Comparison of ENCODE assay signal across 24 cellular contexts in genomic region chr6:169988769-169989550, GRCh38.
DNase-seq lines count a peak whose midpoint lies in the region; ATAC-seq and TF ChIP-seq lines count a peak whose summit lies in the region.
"Had no signal": no experiment of that assay in that cellular context is flagged by ENCODE, and none has a peak within 500 bp of the region (broad histone marks: within the 10 kb centered on the region; RNA-seq: fewer than 3 reads in every experiment).

No MANE protein-coding gene starts in this region.

- no peaks in the 10 kb centered on the region for H3K9me3 Mint-ChIP-seq in activated naive CD8-positive, alpha-beta T cell treated with anti-CD3 and anti-CD28 coated beads, Interleukin-2, amount 10 ng/mL, durations not matched to agents 7 days and 5 days
- no peaks in the 10 kb centered on the region for H3K9me3 Mint-ChIP-seq in activated naive CD8-positive, alpha-beta T cell treated with anti-CD3 and anti-CD28 coated beads for 36 hours
- H3K9me3 Mint-ChIP-seq in neural crest cell = no peaks in the 10 kb centered on the region
- H3K9me3 Mint-ChIP-seq: activated CD4-positive, alpha-beta memory T cell treated with anti-CD3 and anti-CD28 coated beads, Interleukin-2, amount 10 ng/mL, durations not matched to agents 7 days and 5 days; mesothelial cell of epicardium; naive B cell; T-helper 1 cell treated with Interleukin-12 subunit alpha and Interleukin-12 subunit beta and Interleukin-4 antibody, amounts not matched to agents 30 μg/mL and 1 μg/mL, for 36 hours had no signal

- TF ChIP-seq CTCF in neural crest cell (conservative IDR thresholded peaks at IDR 0.05) (no peak), upper lobe of right lung (IDR thresholded peaks at IDR 0.05) (no peak)

- no peak overlapping the region for H3K4me3 ChIP-seq in upper lobe of right lung
- H3K4me3 ChIP-seq: testis, uterus had no signal

- H3K27ac Mint-ChIP-seq in activated naive CD8-positive, alpha-beta T cell treated with anti-CD3 and anti-CD28 coated beads, Interleukin-2, amount 10 ng/mL, durations not matched to agents 7 days and 5 days = no peak overlapping the region
- H3K27ac Mint-ChIP-seq in activated naive CD8-positive, alpha-beta T cell treated with anti-CD3 and anti-CD28 coated beads for 36 hours = no peak overlapping the region
- H3K27ac Mint-ChIP-seq in T-helper 17 cell (peak overlapping the region; percentile 86), neural crest cell (ENCODE audit: unreplicated experiment) (peak overlapping the region; percentile 52)
- H3K27ac Mint-ChIP-seq: activated CD4-positive, alpha-beta memory T cell treated with anti-CD3 and anti-CD28 coated beads, Interleukin-2, amount 10 ng/mL, durations not matched to agents 7 days and 5 days; mesothelial cell of epicardium; T-helper 1 cell treated with Interleukin-12 subunit alpha and Interleukin-12 subunit beta and Interleukin-4 antibody, amounts not matched to agents 30 μg/mL and 1 μg/mL, for 36 hours had no signal

- intact Hi-C loops in upper lobe of right lung (cut with DNase I) = no loop called here

- DNase-seq in activated naive CD8-positive, alpha-beta T cell treated with anti-CD3 and anti-CD28 coated beads, Interleukin-2, amount 10 ng/mL, durations not matched to agents 7 days and 5 days = peak; percentile 29
- no peak for DNase-seq in activated naive CD8-positive, alpha-beta T cell treated with anti-CD3 and anti-CD28 coated beads for 36 hours
- DNase-seq in T-helper 17 cell (no peak), neural crest cell (ENCODE audit: low read depth, low spot score) (no peak), upper lobe of right lung (peak; percentile 58), NCI-H82 treated with DMSO at 0.1 percent for 48 hours (lab: John Stamatoyannopoulos, UW; ENCODE audit: unreplicated experiment) (no peak)
- DNase-seq in stimulated activated CD8-positive, alpha-beta memory T cell treated with anti-CD3 and anti-CD28 coated beads, Interleukin-4, amount 100 ng/mL, for 48 hours = no peak
- no peak for DNase-seq in effector CD4-positive, alpha-beta T cell
- DNase-seq: activated CD4-positive, alpha-beta memory T cell treated with anti-CD3 and anti-CD28 coated beads, Interleukin-2, amount 10 ng/mL, durations not matched to agents 7 days and 5 days; activated CD4-positive, CD25-positive, alpha-beta regulatory T cell; activated CD8-positive, alpha-beta memory T cell treated with anti-CD3 and anti-CD28 coated beads, Interleukin-2, amount 50 U/mL, for 4 hours; caudate nucleus; cortex of kidney; erythroblast; KBM-7; naive B cell; NCI-H1092 treated with DMSO at 0.1 percent for 48 hours; NCI-H187; RPMI8226; stimulated activated naive CD4-positive, alpha-beta T cell; testis; uterus had no signal

- peaks cover 23% of the 10 kb centered on the region for H3K4me1 Mint-ChIP-seq in activated naive CD8-positive, alpha-beta T cell treated with anti-CD3 and anti-CD28 coated beads, Interleukin-2, amount 10 ng/mL, durations not matched to agents 7 days and 5 days
- peaks cover 19% of the 10 kb centered on the region for H3K4me1 Mint-ChIP-seq in activated naive CD8-positive, alpha-beta T cell treated with anti-CD3 and anti-CD28 coated beads for 36 hours
- H3K4me1 Mint-ChIP-seq in T-helper 17 cell (peaks cover 27% of the 10 kb centered on the region), neural crest cell (peaks cover 9% of the 10 kb centered on the region)
- H3K4me1 Mint-ChIP-seq: mesothelial cell of epicardium had no signal

- H3K36me3 Mint-ChIP-seq in activated naive CD8-positive, alpha-beta T cell treated with anti-CD3 and anti-CD28 coated beads, Interleukin-2, amount 10 ng/mL, durations not matched to agents 7 days and 5 days = no peaks in the 10 kb centered on the region
- H3K36me3 Mint-ChIP-seq in activated naive CD8-positive, alpha-beta T cell treated with anti-CD3 and anti-CD28 coated beads for 36 hours = no peaks in the 10 kb centered on the region
- peaks cover 6% of the 10 kb centered on the region for H3K36me3 Mint-ChIP-seq in T-helper 17 cell (ENCODE audit: low read depth)
- H3K36me3 Mint-ChIP-seq in neural crest cell (ENCODE audit: low read depth) = no peaks in the 10 kb centered on the region
- H3K36me3 Mint-ChIP-seq: mesothelial cell of epicardium, naive B cell had no signal

- H3K27me3 Mint-ChIP-seq in activated naive CD8-positive, alpha-beta T cell treated with anti-CD3 and anti-CD28 coated beads, Interleukin-2, amount 10 ng/mL, durations not matched to agents 7 days and 5 days = no peaks in the 10 kb centered on the region
- H3K27me3 Mint-ChIP-seq in activated naive CD8-positive, alpha-beta T cell treated with anti-CD3 and anti-CD28 coated beads for 36 hours = no peaks in the 10 kb centered on the region
- peaks cover 6% of the 10 kb centered on the region for H3K27me3 Mint-ChIP-seq in T-helper 17 cell
- peaks cover 2% of the 10 kb centered on the region for H3K27me3 Mint-ChIP-seq in neural crest cell (ENCODE audit: low read depth)

- H3K9me3 ChIP-seq in T-helper 17 cell (ENCODE audit: control insufficient read depth, low read length, poor library complexity, severe bottlenecking) = no peaks in the 10 kb centered on the region
- H3K9me3 ChIP-seq in upper lobe of right lung = no peaks in the 10 kb centered on the region
- H3K9me3 ChIP-seq: testis, uterus had no signal

- no peaks in the 10 kb centered on the region for H3K27me3 ChIP-seq in upper lobe of right lung
- H3K27me3 ChIP-seq: testis, uterus had no signal

- H3K4me1 ChIP-seq in upper lobe of right lung = peaks cover 10% of the 10 kb centered on the region
- H3K4me1 ChIP-seq: uterus had no signal

- POLR2A ChIA-PET in activated naive CD8-positive, alpha-beta T cell treated with anti-CD3 and anti-CD28 coated beads, Interleukin-2, amount 10 ng/mL, durations not matched to agents 7 days and 5 days (lab: Charles Lee) = interaction anchor here (0.5 to 1.4 kb wide), 2 partner anchors 9 to 159 kb away, joined by 3 to 4 read pairs; no protein-coding TSS in a partner anchor

- no peaks in the 10 kb centered on the region for H3K36me3 ChIP-seq in upper lobe of right lung
- H3K36me3 ChIP-seq: uterus had no signal

- no peak overlapping the region for H3K4me3 Mint-ChIP-seq in activated naive CD8-positive, alpha-beta T cell treated with anti-CD3 and anti-CD28 coated beads, Interleukin-2, amount 10 ng/mL, durations not matched to agents 7 days and 5 days
- no peak overlapping the region for H3K4me3 Mint-ChIP-seq in activated naive CD8-positive, alpha-beta T cell treated with anti-CD3 and anti-CD28 coated beads for 36 hours
- H3K4me3 Mint-ChIP-seq in T-helper 17 cell = no peak overlapping the region
- no peak overlapping the region for H3K4me3 Mint-ChIP-seq in neural crest cell
- H3K4me3 Mint-ChIP-seq: activated CD4-positive, alpha-beta memory T cell treated with anti-CD3 and anti-CD28 coated beads, Interleukin-2, amount 10 ng/mL, durations not matched to agents 7 days and 5 days; mesothelial cell of epicardium; T-helper 1 cell treated with Interleukin-12 subunit alpha and Interleukin-12 subunit beta and Interleukin-4 antibody, amounts not matched to agents 30 μg/mL and 1 μg/mL, for 36 hours had no signal

- H3K27ac ChIP-seq in upper lobe of right lung = no peak overlapping the region
- H3K27ac ChIP-seq: testis, uterus had no signal

- no peak for ATAC-seq in activated naive CD8-positive, alpha-beta T cell treated with anti-CD3 and anti-CD28 coated beads, Interleukin-2, amount 10 ng/mL, durations not matched to agents 7 days and 5 days (ENCODE audit: low read depth)
- ATAC-seq in T-helper 17 cell = no peak
- no peak for ATAC-seq in upper lobe of right lung

Comparison
In these comparisons a context has a peak if more than half of its experiments do, and no peak if none do; other contexts are left out.
1. DNase-seq: peak in activated naive CD8-positive, alpha-beta T cell treated with anti-CD3 and anti-CD28 coated beads, Interleukin-2, amount 10 ng/mL, durations not matched to agents 7 days and 5 days (single experiment) and upper lobe of right lung (single experiment); none in activated naive CD8-positive, alpha-beta T cell treated with anti-CD3 and anti-CD28 coated beads for 36 hours (single experiment), T-helper 17 cell (0 of 3), neural crest cell (single experiment), NCI-H82 treated with DMSO at 0.1 percent for 48 hours (single experiment), stimulated activated CD8-positive, alpha-beta memory T cell treated with anti-CD3 and anti-CD28 coated beads, Interleukin-4, amount 100 ng/mL, for 48 hours (single experiment) and effector CD4-positive, alpha-beta T cell (single experiment).
2. H3K27ac Mint-ChIP-seq: peak in T-helper 17 cell (single experiment) and neural crest cell (single experiment); none in activated naive CD8-positive, alpha-beta T cell treated with anti-CD3 and anti-CD28 coated beads, Interleukin-2, amount 10 ng/mL, durations not matched to agents 7 days and 5 days (single experiment) and activated naive CD8-positive, alpha-beta T cell treated with anti-CD3 and anti-CD28 coated beads for 36 hours (single experiment).